Comparison of ENCODE assay signal across 8 cellular contexts in genomic region chr19:17950310-17951150, GRCh38. TPM values are rescaled to one million over a fixed set of nuclear protein-coding genes. Genes with fewer than 3 reads are reported as not detected.
DNase-seq lines count a peak whose midpoint lies in the region; ATAC-seq and TF ChIP-seq lines count a peak whose summit lies in the region.

No MANE protein-coding gene starts in this region.

- H3K36me3 ChIP-seq in A673 (ENCODE audit: insufficient read depth, low read length, poor library complexity, severe bottlenecking): no peaks in the 10 kb centered on the region
- no peaks in the 10 kb centered on the region for H3K36me3 ChIP-seq in H7 (replicated peaks; ENCODE audit: control insufficient read depth, insufficient read depth, low read length)
- H3K36me3 ChIP-seq in iPS-15b (ENCODE audit: control insufficient read depth, insufficient read depth, low read length): no peaks in the 10 kb centered on the region

- peak overlapping the region; percentile 65 for H3K4me3 Mint-ChIP-seq in activated CD4-positive, alpha-beta memory T cell treated with anti-CD3 and anti-CD28 coated beads, Interleukin-2, amount 10 ng/mL, durations not matched to agents 7 days and 5 days

- peak overlapping the region; percentile 68 for H3K4me3 ChIP-seq in A673 (ENCODE audit: low read depth, low read length, poor library complexity, severe bottlenecking)
- H3K4me3 ChIP-seq in H7 (ENCODE audit: insufficient read depth, low read depth, low read length): peak overlapping the region; percentile 52
- peak overlapping the region; percentile 74 for H3K4me3 ChIP-seq in iPS-15b (ENCODE audit: low read depth, low read length)

- DNase-seq in A673 (ENCODE audit: low spot score) (peak; percentile 66), H7 (peak; percentile 88), DMS153 (lab: John Stamatoyannopoulos, UW) (no peak), occipital lobe (lab: John Stamatoyannopoulos, UW) (no peak), foreskin keratinocyte (no peak), RKO (ENCODE audit: low spot score) (no peak)
- DNase-seq in activated CD4-positive, alpha-beta memory T cell treated with anti-CD3 and anti-CD28 coated beads, Interleukin-2, amount 10 ng/mL, durations not matched to agents 7 days and 5 days: peak; percentile 34

- intact Hi-C loops in A673 (cut with micrococcal nuclease; ENCODE audit: unreplicated experiment): no loop called here

- H3K9ac ChIP-seq in iPS-15b (ENCODE audit: low read depth, low read length): no peak overlapping the region

- H3K27me3 ChIP-seq in A673 (replicated peaks; ENCODE audit: insufficient read depth, low read depth, low read length, poor library complexity) (no peaks in the 10 kb centered on the region), H7 (ENCODE audit: control insufficient read depth, insufficient read depth, low read length) (peaks cover 54% of the 10 kb centered on the region), iPS-15b (ENCODE audit: control insufficient read depth, insufficient read depth, low read length) (peaks cover 23% of the 10 kb centered on the region), foreskin keratinocyte (peaks cover 64% of the 10 kb centered on the region)

- no peaks in the 10 kb centered on the region for H3K36me3 Mint-ChIP-seq in activated CD4-positive, alpha-beta memory T cell treated with anti-CD3 and anti-CD28 coated beads, Interleukin-2, amount 10 ng/mL, durations not matched to agents 7 days and 5 days (ENCODE audit: low read depth)

- no peak for ATAC-seq in foreskin keratinocyte

- no peak overlapping the region for H3K27ac Mint-ChIP-seq in activated CD4-positive, alpha-beta memory T cell treated with anti-CD3 and anti-CD28 coated beads, Interleukin-2, amount 10 ng/mL, durations not matched to agents 7 days and 5 days

- H3K4me1 Mint-ChIP-seq in activated CD4-positive, alpha-beta memory T cell treated with anti-CD3 and anti-CD28 coated beads, Interleukin-2, amount 10 ng/mL, durations not matched to agents 7 days and 5 days: peaks cover 38% of the 10 kb centered on the region

- TF ChIP-seq CTCF in A673 (conservative IDR thresholded peaks at IDR 0.05; ENCODE audit: low read depth, low read length) (no peak), foreskin keratinocyte (conservative IDR thresholded peaks at IDR 0.05) (no peak)

- H3K27ac ChIP-seq in A673 (ENCODE audit: low read depth, low read length, poor library complexity, severe bottlenecking) (peak overlapping the region; percentile 78), foreskin keratinocyte (no peak overlapping the region)

- H3K9me3 ChIP-seq in A673 (ENCODE audit: low read depth, low read length, poor library complexity, severe bottlenecking) (no peaks in the 10 kb centered on the region), iPS-15b (ENCODE audit: control insufficient read depth, insufficient read depth, low read length) (no peaks in the 10 kb centered on the region)

- peaks cover 50% of the 10 kb centered on the region for H3K27me3 Mint-ChIP-seq in activated CD4-positive, alpha-beta memory T cell treated with anti-CD3 and anti-CD28 coated beads, Interleukin-2, amount 10 ng/mL, durations not matched to agents 7 days and 5 days

- H3K9me3 Mint-ChIP-seq in activated CD4-positive, alpha-beta memory T cell treated with anti-CD3 and anti-CD28 coated beads, Interleukin-2, amount 10 ng/mL, durations not matched to agents 7 days and 5 days: no peaks in the 10 kb centered on the region

- H3K4me1 ChIP-seq in A673 (ENCODE audit: insufficient read depth, low read length, poor library complexity, severe bottlenecking) (peaks cover 64% of the 10 kb centered on the region), iPS-15b (ENCODE audit: control insufficient read depth, insufficient read depth, low read length) (peaks cover 6% of the 10 kb centered on the region), foreskin keratinocyte (peaks cover 4% of the 10 kb centered on the region)

- BruUV-seq in A673 (replicated peaks; lab: Mats Ljungman, UMichigan): no TSS peak

- POLR2A ChIA-PET in A673 (lab: Charles Lee; ENCODE audit: low non-redundant PET): no interaction called here
- POLR2A ChIA-PET in activated CD4-positive, alpha-beta memory T cell treated with anti-CD3 and anti-CD28 coated beads, Interleukin-2, amount 10 ng/mL, durations not matched to agents 7 days and 5 days (lab: Charles Lee): no interaction called here

- CTCF ChIA-PET in A673 (lab: Charles Lee): interaction anchor here (0.6 kb wide), 1 partner anchor 12 kb away, joined by 4 read pairs; no protein-coding TSS in a partner anchor
- CTCF ChIA-PET in activated CD4-positive, alpha-beta memory T cell treated with anti-CD3 and anti-CD28 coated beads, Interleukin-2, amount 10 ng/mL, durations not matched to agents 7 days and 5 days (lab: Charles Lee): no interaction called here

RNA-seq across cellular contexts. Expression of gene KCNN1, which starts 16.4 kb away (rescaled TPM):
- total RNA-seq in A673 (2021) (63.5 and 81.2 TPM in 2 replicates), occipital lobe (30.1 TPM), foreskin keratinocyte (not detected in 2 replicates)
- total RNA-seq in H7 (2014; rRNA removed; shearing (Covaris generic)): 4.3 and 7.4 TPM in 2 replicates
- not detected for total RNA-seq in activated CD4-positive, alpha-beta memory T cell treated with anti-CD3 and anti-CD28 coated beads, Interleukin-2, amount 10 ng/mL, durations not matched to agents 7 days and 5 days
- polyA plus RNA-seq in foreskin keratinocyte: 0.02 and 0.03 TPM in 2 replicates

RNA-seq across cellular contexts. Expression of gene CCDC124, which starts 17.7 kb away (rescaled TPM):
- total RNA-seq in A673 (2021) (131 and 135 TPM in 2 replicates), occipital lobe (13.9 TPM), foreskin keratinocyte (45.7 and 77.6 TPM in 2 replicates)
- total RNA-seq in H7 (2014; rRNA removed; shearing (Covaris generic)): 39.7 and 55.4 TPM in 2 replicates
- total RNA-seq in activated CD4-positive, alpha-beta memory T cell treated with anti-CD3 and anti-CD28 coated beads, Interleukin-2, amount 10 ng/mL, durations not matched to agents 7 days and 5 days: 10 to 100 TPM; 59.3 to 60.8 TPM
- polyA plus RNA-seq in foreskin keratinocyte: 199 and 218 TPM in 2 replicates

RNA-seq across cellular contexts. Expression of gene ARRDC2, which starts 57.4 kb away (rescaled TPM):
- 11.7 and 13.3 TPM in 2 replicates for total RNA-seq in A673 (2021)
- 4.8 and 14.0 TPM in 2 replicates for total RNA-seq in H7 (2014; rRNA removed; shearing (Covaris generic))
- 10 to 100 TPM; 60.7 to 62.0 TPM for total RNA-seq in activated CD4-positive, alpha-beta memory T cell treated with anti-CD3 and anti-CD28 coated beads, Interleukin-2, amount 10 ng/mL, durations not matched to agents 7 days and 5 days
- 5.1 TPM for total RNA-seq in occipital lobe
- 3.8 and 4.7 TPM in 2 replicates for total RNA-seq in foreskin keratinocyte
- 4.6 and 4.7 TPM in 2 replicates for polyA plus RNA-seq in foreskin keratinocyte

Comparison
In these comparisons a context has a peak if more than half of its experiments do, and no peak if none do; other contexts are left out.
1. DNase-seq: peak in A673 (single experiment), H7 (single experiment) and activated CD4-positive, alpha-beta memory T cell treated with anti-CD3 and anti-CD28 coated beads, Interleukin-2, amount 10 ng/mL, durations not matched to agents 7 days and 5 days (single experiment); none in DMS153 (single experiment), occipital lobe (single experiment), foreskin keratinocyte (0 of 2) and RKO (single experiment).
2. Peak in every context shown above with its lines, with median percentiles within 50 percentile points of each other: H3K4me3 ChIP-seq.